In genomic region chr18:59056706-59057492, GRCh38 we compare ENCODE assay signal across 8 cellular contexts.
DNase-seq lines count a peak whose midpoint lies in the region; ATAC-seq and TF ChIP-seq lines count a peak whose summit lies in the region.

No MANE protein-coding gene starts in this region.

- no peaks in the 10 kb centered on the region for H3K27me3 ChIP-seq in Karpas-422 (ENCODE audit: low read length)

- H3K9ac ChIP-seq in Karpas-422 (ENCODE audit: low read length) = no peak overlapping the region

- no peak overlapping the region for H2AFZ ChIP-seq in Karpas-422 (ENCODE audit: low read length)

- H3K4me2 ChIP-seq in Karpas-422 (ENCODE audit: low read depth, low read length, poor library complexity, severe bottlenecking) = no peak overlapping the region

- peak; percentile 74 for ATAC-seq in GM18505 (IDR thresholded peaks at IDR 0.05; ENCODE audit: unreplicated experiment)
- ATAC-seq in stimulated activated naive CD8-positive, alpha-beta T cell treated with anti-CD3 and anti-CD28 coated beads, Interleukin-15, amount 100 ng/mL, for 72 hours = peak; percentile 64

- H3K9me2 ChIP-seq in Karpas-422 (replicated peaks; ENCODE audit: insufficient read depth, low read length) = no peaks in the 10 kb centered on the region

- DNase-seq in AG10803 (ENCODE audit: low read depth) (peak; percentile 54), Karpas-422 (peak; percentile 90), RWPE1 (ENCODE audit: low spot score) (peak; percentile 30), immature natural killer cell (peak; percentile 8 to 28 (median 19)), HK-2 (ENCODE audit: unreplicated experiment) (no peak)
- DNase-seq in stimulated activated naive CD8-positive, alpha-beta T cell treated with anti-CD3 and anti-CD28 coated beads, Interleukin-15, amount 100 ng/mL, for 72 hours = peak; percentile 26 to 63

- no peak overlapping the region for H3K27ac ChIP-seq in Karpas-422 (ENCODE audit: low read length)
- H3K27ac ChIP-seq in RWPE1 = no peak overlapping the region

- H3K36me3 Mint-ChIP-seq in brain = no peaks in the 10 kb centered on the region
- no peaks in the 10 kb centered on the region for H3K36me3 Mint-ChIP-seq in immature natural killer cell

- TF ChIP-seq POLR2A in GM18505 (IDR thresholded peaks at IDR 0.05; ENCODE audit: borderline replicate concordance, extremely low read depth, insufficient read depth, insufficient read length) = no peak

- CTCF ChIA-PET in RWPE1 (lab: Yijun Ruan, JAX) = interaction anchor here (0.7 kb wide), 1 partner anchor 156 kb away, joined by 3 read pairs; no protein-coding TSS in a partner anchor

- H3K4me1 ChIP-seq in Karpas-422 (ENCODE audit: low read length) = no peaks in the 10 kb centered on the region

- H3K9me3 Mint-ChIP-seq in brain (peaks cover 0 to 11% (median 0%) of the 10 kb centered on the region in 5 experiments), immature natural killer cell (no peaks in the 10 kb centered on the region)
- H3K9me3 Mint-ChIP-seq in stimulated activated naive CD8-positive, alpha-beta T cell treated with anti-CD3 and anti-CD28 coated beads, Interleukin-15, amount 100 ng/mL, for 72 hours = no peaks in the 10 kb centered on the region

- H3K4me3 Mint-ChIP-seq in brain (no peak overlapping the region), immature natural killer cell (no peak overlapping the region)
- no peak overlapping the region for H3K4me3 Mint-ChIP-seq in stimulated activated naive CD8-positive, alpha-beta T cell treated with anti-CD3 and anti-CD28 coated beads, Interleukin-15, amount 100 ng/mL, for 72 hours

- H3K4me3 ChIP-seq in AG10803 (ENCODE audit: low read length) = no peak overlapping the region
- H3K4me3 ChIP-seq in Karpas-422 (ENCODE audit: low read length) = no peak overlapping the region

- H3K27me3 Mint-ChIP-seq in brain (no peaks in the 10 kb centered on the region), immature natural killer cell (ENCODE audit: low read depth in 3 of 3) (peaks cover 0 to 3% (median 3%) of the 10 kb centered on the region in 3 donors)
- H3K27me3 Mint-ChIP-seq in stimulated activated naive CD8-positive, alpha-beta T cell treated with anti-CD3 and anti-CD28 coated beads, Interleukin-15, amount 100 ng/mL, for 72 hours = peaks cover 28% of the 10 kb centered on the region

- POLR2A ChIA-PET in RWPE1 (lab: Yijun Ruan, JAX; ENCODE audit: low non-redundant PET) = no interaction called here

- peak overlapping the region in 1 of 5 experiments; percentile 54 for H3K27ac Mint-ChIP-seq in brain
- H3K27ac Mint-ChIP-seq in immature natural killer cell = no peak overlapping the region
- H3K27ac Mint-ChIP-seq in stimulated activated naive CD8-positive, alpha-beta T cell treated with anti-CD3 and anti-CD28 coated beads, Interleukin-15, amount 100 ng/mL, for 72 hours = no peak overlapping the region

- no peaks in the 10 kb centered on the region for H4K20me1 ChIP-seq in Karpas-422 (ENCODE audit: insufficient read depth, low read depth, low read length)

- H3K36me3 ChIP-seq in Karpas-422 (ENCODE audit: insufficient read depth, low read length) = no peaks in the 10 kb centered on the region

- H3K4me1 Mint-ChIP-seq in brain (peaks cover 12% of the 10 kb centered on the region), immature natural killer cell (no peaks in the 10 kb centered on the region)
- no peaks in the 10 kb centered on the region for H3K4me1 Mint-ChIP-seq in stimulated activated naive CD8-positive, alpha-beta T cell treated with anti-CD3 and anti-CD28 coated beads, Interleukin-15, amount 100 ng/mL, for 72 hours

- TF ChIP-seq CTCF in AG10803 (conservative IDR thresholded peaks at IDR 0.05; ENCODE audit: low read length) = peak; percentile 73
- peak; percentile 49 for TF ChIP-seq CTCF in RWPE1 (conservative IDR thresholded peaks at IDR 0.05; ENCODE audit: low read depth)
- TF ChIP-seq CTCF in brain (conservative IDR thresholded peaks at IDR 0.05) = peak; percentile 84 to 90

- no peaks in the 10 kb centered on the region for H3K79me2 ChIP-seq in Karpas-422 (ENCODE audit: low read length)

- H3K9me3 ChIP-seq in Karpas-422 (ENCODE audit: low read length) = no peaks in the 10 kb centered on the region
